ENCODE assay signal across 1 cellular context in genomic region chr22:38578505-38578904, GRCh38.
TF ChIP-seq lines count a peak whose summit lies in the region.

No MANE protein-coding gene starts in this region.

TF ChIP-seq in GM23338, 12 proteins besides CTCF, POLR2A, EP300 and RAD21 (continued from another document):
- no peak for TF ChIP-seq REST (IDR thresholded peaks at IDR 0.05; ENCODE audit: unreplicated experiment)
- TF ChIP-seq ZNF331 (CRISPR knock-in tag; IDR thresholded peaks at IDR 0.05; ENCODE audit: low read depth): no peak
- TF ChIP-seq CREB1 (CRISPR knock-in tag; IDR thresholded peaks at IDR 0.05; ENCODE audit: low read depth): no peak
- no peak for TF ChIP-seq JUNB (IDR thresholded peaks at IDR 0.05; ENCODE audit: unreplicated experiment)
- TF ChIP-seq ZNF462 (CRISPR knock-in tag; IDR thresholded peaks at IDR 0.05): no peak
- no peak for TF ChIP-seq STAT1 (IDR thresholded peaks at IDR 0.05; ENCODE audit: unreplicated experiment)
